In genomic region chr17:17809527-17810373, GRCh38 we compare ENCODE assay signal across 8 cellular contexts. TPM values are rescaled to one million over a fixed set of nuclear protein-coding genes. Genes with fewer than 3 reads are reported as not detected.
DNase-seq lines count a peak whose midpoint lies in the region; ATAC-seq, FAIRE-seq and TF ChIP-seq lines count a peak whose summit lies in the region.

No MANE protein-coding gene starts in this region.

- no peak for TF ChIP-seq POLR2A in A549 (IDR thresholded peaks at IDR 0.05; ENCODE audit: low read length)

- no peaks in the 10 kb centered on the region for H4K20me1 ChIP-seq in OCI-LY7 (ENCODE audit: insufficient read depth, low read length)

- WGBS in A549 (ENCODE audit: missing lambda C conversion rate) = 82% methylated on average over 67 of the region's 79 CpGs

- FAIRE-seq in A549 (lab: Jason Lieb, UNC) = no peak

- intact Hi-C loops in OCI-LY7 (cut with micrococcal nuclease; ENCODE audit: unreplicated experiment) = no loop called here

- no peak for TF ChIP-seq CTCF in A549 (IDR thresholded peaks at IDR 0.05)
- no peak for TF ChIP-seq CTCF in OCI-LY7 (conservative IDR thresholded peaks at IDR 0.05; ENCODE audit: low read length)
- TF ChIP-seq CTCF in fibroblast of the aortic adventitia (IDR thresholded peaks at IDR 0.05; ENCODE audit: insufficient read depth, low read length) = no peak

- H3K4me2 ChIP-seq in A549 = no peak overlapping the region
- H3K4me2 ChIP-seq in OCI-LY7 (ENCODE audit: low read length) = peak overlapping the region; percentile 34; the same call in 1 of the 2 replicates

- no peaks in the 10 kb centered on the region for H3K27me3 ChIP-seq in muscle layer of colon (ENCODE audit: control insufficient read depth in 1 of 2, insufficient read depth in 2 of 2, low read length in 2 of 2)

- POLR2A ChIA-PET in A549 (lab: Yijun Ruan, JAX) (interaction anchor here (5.2 kb wide), 1 partner anchor 27 kb away, joined by 38 read pairs; the partner anchor contains the start of gene SREBF1), OCI-LY7 (lab: Charles Lee) (interaction anchor here (0.5 kb wide), 1 partner anchor 64 kb away, joined by 5 read pairs; no protein-coding TSS in a partner anchor)

- H2AFZ ChIP-seq in OCI-LY7 (ENCODE audit: low read length) = no peak overlapping the region

- H3K36me3 ChIP-seq in OCI-LY7 (ENCODE audit: insufficient read depth, low read length) = peaks cover 47% of the 10 kb centered on the region
- peaks cover 12% of the 10 kb centered on the region for H3K36me3 ChIP-seq in muscle layer of colon (ENCODE audit: insufficient read depth, low read length)

- no peaks in the 10 kb centered on the region for H3K9me2 ChIP-seq in OCI-LY7 (ENCODE audit: insufficient read depth, low read length)

- H3K9ac ChIP-seq in muscle layer of colon (ENCODE audit: low read length) = no peak overlapping the region

- TF ChIP-seq EP300 in A549 (IDR thresholded peaks at IDR 0.05) = no peak

- peak in 1 of 2 experiments; percentile 7; a peak in 3 of 6 replicates for ATAC-seq in A549
- no peak for ATAC-seq in HG03460 (IDR thresholded peaks at IDR 0.05; ENCODE audit: unreplicated experiment)
- ATAC-seq in HG03442 (IDR thresholded peaks at IDR 0.05; ENCODE audit: unreplicated experiment) = no peak
- ATAC-seq in HG03457 (IDR thresholded peaks at IDR 0.05; ENCODE audit: unreplicated experiment) = no peak

- H3K4me3 ChIP-seq in A549 (no peak overlapping the region), OCI-LY7 (ENCODE audit: low read depth, low read length, poor library complexity, severe bottlenecking) (no peak overlapping the region), fibroblast of the aortic adventitia (ENCODE audit: low read depth, low read length) (no peak overlapping the region), muscle layer of colon (ENCODE audit: low read depth in 1 of 2, low read length in 2 of 2) (peak overlapping the region; percentile 20 to 27)

- no peak for TF ChIP-seq RAD21 in A549 (conservative IDR thresholded peaks at IDR 0.05 in 1 of 2, IDR thresholded peaks at IDR 0.05 in 1 of 2)

- DNase-seq in A549 (ENCODE audit: low read depth in 1 of 2, low spot score in 1 of 2) = peak in 1 of 2 experiments; percentile 64
- DNase-seq in OCI-LY7 (ENCODE audit: low spot score) = no peak
- DNase-seq in fibroblast of the aortic adventitia (ENCODE audit: low read depth) = peak; percentile 37
- no peak for DNase-seq in activated CD4-positive, alpha-beta T cell treated with anti-CD3 and anti-CD28 coated beads for 48 hours

- CTCF ChIA-PET in A549 (lab: Yijun Ruan, JAX) (interaction anchor here (0.5 to 30.5 kb wide), 15 partner anchors 13 to 325 kb away, joined by 3 to 859 read pairs (median 4); partner anchors contain the start of genes RAI1 and SREBF1), OCI-LY7 (lab: Charles Lee; ENCODE audit: unreplicated experiment) (no interaction called here)

- no TSS peak for BruUV-seq in OCI-LY7 (replicated peaks; lab: Mats Ljungman, UMichigan)

- H3K79me2 ChIP-seq in OCI-LY7 (ENCODE audit: insufficient read depth, low read depth, low read length) = no peaks in the 10 kb centered on the region

- H3K4me1 ChIP-seq in A549 (peaks cover 47% of the 10 kb centered on the region), OCI-LY7 (ENCODE audit: insufficient read depth, low read length, poor library complexity, severe bottlenecking) (peaks cover 20% of the 10 kb centered on the region), muscle layer of colon (ENCODE audit: insufficient read depth, low read length) (peaks cover 15% of the 10 kb centered on the region)

- H3K9me3 ChIP-seq in A549 (no peaks in the 10 kb centered on the region), OCI-LY7 (ENCODE audit: low read length) (no peaks in the 10 kb centered on the region), muscle layer of colon (ENCODE audit: low read length) (no peaks in the 10 kb centered on the region)

- H3K27ac ChIP-seq in A549 (peak overlapping the region in 1 of 2 experiments; percentile 50; a peak in 3 of 6 replicates), OCI-LY7 (ENCODE audit: low read depth, low read length, poor library complexity, severe bottlenecking) (no peak overlapping the region), muscle layer of colon (ENCODE audit: low read depth, low read length) (peak overlapping the region; percentile 63)

TF ChIP-seq in A549, 52 proteins besides CTCF, POLR2A, EP300 and RAD21 (continues in another document):
- TF ChIP-seq HES2 (IDR thresholded peaks at IDR 0.05) (no peak), FOSB (CRISPR knock-in tag; IDR thresholded peaks at IDR 0.05) (peak; percentile 56; the same call in 1 of the 2 replicates), GATA3 (IDR thresholded peaks at IDR 0.05; ENCODE audit: borderline replicate concordance) (no peak), JUN (IDR thresholded peaks at IDR 0.05) (peak; percentile 17 to 44; a peak in 3 of 5 replicates), ATOH8 (CRISPR knock-in tag; IDR thresholded peaks at IDR 0.05; ENCODE audit: low read depth) (0 out of 2 replicates have a peak, but pooled peaks have one; percentile 13), RARB (CRISPR knock-in tag; IDR thresholded peaks at IDR 0.05) (no peak), REST (IDR thresholded peaks at IDR 0.05) (peak; percentile 28; the same call in 1 of the 2 replicates), HMGXB4 (CRISPR knock-in tag; IDR thresholded peaks at IDR 0.05; ENCODE audit: borderline replicate concordance) (no peak), PHF8 (IDR thresholded peaks at IDR 0.05; ENCODE audit: borderline replicate concordance, low read depth) (no peak), FOSL2 (IDR thresholded peaks at IDR 0.05) (no peak), FOSL2 (CRISPR knock-in tag; IDR thresholded peaks at IDR 0.05) (0 out of 2 replicates have a peak, but pooled peaks have one; percentile 8), HOXA7 (CRISPR knock-in tag; IDR thresholded peaks at IDR 0.05) (no peak)

RNA-seq across cellular contexts. Expression of gene SREBF1, which starts 27.0 kb away (rescaled TPM):
- polyA plus RNA-seq in A549 (2011; rRNA removed) (47.4 and 54.6 TPM in 2 replicates), A549 (2017; fragmentation: RNase III; extraction: RNeasy Plus Mini Kit Qiagen cat#74134 plus additional on column Dnase treatment) (90.3 to 175 TPM (median 159 TPM) in 3 replicates)
- 52.7 and 75.7 TPM in 2 replicates for polyA plus RNA-seq in A549 (2012; cell fraction: cytosol; rRNA removed)
- polyA plus RNA-seq in A549 (2012; cell fraction: nucleus; rRNA removed) = 415 and 599 TPM in 2 replicates
- polyA minus RNA-seq in A549 (2011; rRNA and poly(A)+ RNA removed) = 75.5 and 133 TPM in 2 replicates
- 48.4 and 70.4 TPM in 2 replicates for total RNA-seq in OCI-LY7 (2014; rRNA removed; shearing (Covaris generic))
- total RNA-seq in OCI-LY7 (2022) (187 and 213 TPM in 2 replicates), fibroblast of the aortic adventitia (ENCODE audit: low replicate concordance) (48.7 and 82.1 TPM in 2 replicates)

Comparison
In these comparisons a context has a peak if more than half of its experiments do, and no peak if none do; other contexts are left out.
1. H3K4me3 ChIP-seq: peak in muscle layer of colon (2 of 2); none in A549 (single experiment), OCI-LY7 (single experiment) and fibroblast of the aortic adventitia (single experiment).